ENCODE assay signal across 8 cellular contexts in the genomic region with DNA sequence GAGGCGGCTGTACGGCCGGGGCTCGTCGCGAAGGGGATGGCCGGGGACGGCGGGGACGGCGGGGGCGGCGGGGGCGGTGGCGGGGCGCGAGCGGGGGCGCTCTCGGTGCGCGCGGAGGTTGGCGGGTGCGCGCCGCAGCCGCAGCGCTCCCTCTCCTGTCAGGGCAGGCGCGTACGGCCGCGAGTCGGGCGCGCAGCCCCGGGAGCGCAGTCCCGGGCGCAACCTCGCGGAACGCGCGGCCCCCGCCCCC. TPM values are rescaled to one million over a fixed set of nuclear protein-coding genes. Genes with fewer than 3 reads are reported as not detected.
DNase-seq lines count a peak whose midpoint lies in the region; ATAC-seq and TF ChIP-seq lines count a peak whose summit lies in the region.

No MANE protein-coding gene starts in this region.

- no TSS peak for BruUV-seq in Panc1 (replicated peaks; lab: Mats Ljungman, UMichigan)

- H3K4me1 ChIP-seq in DND-41 (ENCODE audit: insufficient read depth, low read length): peaks cover 26% of the 10 kb centered on the region
- H3K4me1 ChIP-seq in Panc1 (ENCODE audit: control insufficient read depth, insufficient read depth, low read length): peaks cover 17% of the 10 kb centered on the region
- peaks cover 0 to 19% (median 15%) of the 10 kb centered on the region in 4 donors for H3K4me1 ChIP-seq in esophagus muscularis mucosa
- no peaks in the 10 kb centered on the region for H3K4me1 ChIP-seq in rectal smooth muscle tissue (ENCODE audit: control insufficient read depth, insufficient read depth, low read length)

- ATAC-seq in DND-41 (ENCODE audit: insufficient read depth, low read depth): no peak
- ATAC-seq in Panc1: peak; percentile 93; the same call in 1 of the 2 replicates
- no peak for ATAC-seq in activated CD4-positive, CD25-positive, alpha-beta regulatory T cell treated with anti-CD3 and anti-CD28 coated beads, Interleukin-2, amount 50 U/mL, for 24 hours

- peaks cover 4% of the 10 kb centered on the region; the same call in 1 of the 2 replicates for H3K36me3 ChIP-seq in DND-41 (ENCODE audit: insufficient read depth, low read length)
- H3K36me3 ChIP-seq in Panc1 (ENCODE audit: control insufficient read depth, insufficient read depth, low read length): no peaks in the 10 kb centered on the region
- no peaks in the 10 kb centered on the region for H3K36me3 ChIP-seq in esophagus muscularis mucosa
- H3K36me3 ChIP-seq in rectal smooth muscle tissue (ENCODE audit: control insufficient read depth, insufficient read depth, low read length): no peaks in the 10 kb centered on the region

- H3K27me3 ChIP-seq in DND-41 (ENCODE audit: insufficient read depth, low read length, poor library complexity) (no peaks in the 10 kb centered on the region), Panc1 (ENCODE audit: control insufficient read depth, insufficient read depth, low read length) (no peaks in the 10 kb centered on the region; the same call in 1 of the 2 replicates), esophagus muscularis mucosa (peaks cover 0 to 6% (median 0%) of the 10 kb centered on the region in 4 donors), rectal smooth muscle tissue (ENCODE audit: control insufficient read depth, insufficient read depth, low read length) (peaks cover 3% of the 10 kb centered on the region)

- H3K4me3 ChIP-seq in DND-41 (ENCODE audit: low read depth in 1 of 2, low read length in 2 of 2) (peak overlapping the region; percentile 38 to 73; a peak in 3 of 4 replicates), Panc1 (ENCODE audit: low read depth in 2 of 2, low read length in 2 of 2) (peak overlapping the region; percentile 55 to 65), esophagus muscularis mucosa (peak overlapping the region; percentile 69 to 85 (median 80)), rectal smooth muscle tissue (ENCODE audit: low read length) (peak overlapping the region; percentile 70)

- CTCF ChIA-PET in Panc1 (lab: Charles Lee): no interaction called here

- no peak for TF ChIP-seq EP300 in esophagus muscularis mucosa (IDR thresholded peaks at IDR 0.05)

- DNase-seq in DND-41 (no peak), Panc1 (ENCODE audit: low read depth, low spot score) (no peak), esophagus muscularis mucosa (ENCODE audit: extremely low spot score) (no peak), hippocampal formation (lab: John Stamatoyannopoulos, UW) (no peak), hypothalamus (lab: John Stamatoyannopoulos, UW) (no peak), NK-92 (lab: John Stamatoyannopoulos, UW; ENCODE audit: unreplicated experiment) (no peak)

- H3K27ac ChIP-seq in DND-41 (ENCODE audit: low read length) (peak overlapping the region; percentile 56; the same call in 1 of the 2 replicates), Panc1 (ENCODE audit: low read length) (no peak overlapping the region; the same call in 1 of the 2 replicates), esophagus muscularis mucosa (replicated peaks in 1 of 4) (peak overlapping the region; percentile 61 to 79 (median 72)), rectal smooth muscle tissue (ENCODE audit: low read depth, low read length) (no peak overlapping the region)

- peak overlapping the region; percentile 62 for H3K9ac ChIP-seq in DND-41 (ENCODE audit: low read depth, low read length)
- no peak overlapping the region for H3K9ac ChIP-seq in rectal smooth muscle tissue (ENCODE audit: low read length)

- TF ChIP-seq POLR2A in esophagus muscularis mucosa (IDR thresholded peaks at IDR 0.05; ENCODE audit: low read depth): no peak

- TF ChIP-seq CTCF in DND-41 (IDR thresholded peaks at IDR 0.05; ENCODE audit: borderline replicate concordance, extremely low read depth, low read length, poor library complexity, severe bottlenecking): no peak
- TF ChIP-seq CTCF in Panc1 (IDR thresholded peaks at IDR 0.05): no peak; the same call in 1 of the 2 replicates
- TF ChIP-seq CTCF in esophagus muscularis mucosa (IDR thresholded peaks at IDR 0.05): peak in 1 of 3 experiments; percentile 7

- H3K79me2 ChIP-seq in DND-41 (ENCODE audit: insufficient read depth, low read length): peaks cover 3% of the 10 kb centered on the region; the same call in 1 of the 2 replicates

- peak overlapping the region; percentile 80 for H3K4me2 ChIP-seq in DND-41 (ENCODE audit: insufficient read depth, low read length)

- peak overlapping the region; percentile 70 for H2AFZ ChIP-seq in DND-41 (ENCODE audit: low read depth, low read length)

- no CpG with 5 or more reads among the region's 47 CpGs for WGBS in esophagus muscularis mucosa

- POLR2A ChIA-PET in Panc1 (lab: Charles Lee): no interaction called here

- no peaks in the 10 kb centered on the region for H4K20me1 ChIP-seq in DND-41 (ENCODE audit: insufficient read depth, low read length)

- intact Hi-C loops in Panc1 (cut with micrococcal nuclease; ENCODE audit: unreplicated experiment): no loop called here
- intact Hi-C loops in esophagus muscularis mucosa (cut with DNase I): loop anchor here (2.0 to 10.0 kb wide), 2 partner anchors 106 to 494 kb away; a partner anchor contains a TSS

- no peaks in the 10 kb centered on the region for H3K9me3 ChIP-seq in DND-41 (ENCODE audit: insufficient read depth, low read length, severe bottlenecking)
- H3K9me3 ChIP-seq in Panc1 (ENCODE audit: control insufficient read depth, insufficient read depth, low read depth, low read length): no peaks in the 10 kb centered on the region
- no peaks in the 10 kb centered on the region for H3K9me3 ChIP-seq in esophagus muscularis mucosa

- in situ Hi-C loops in Panc1 (cut with HindIII; ENCODE audit: low pct_unique_long_range_greater_than_20kb, low sequenced_read_pairs): no loop called here

RNA-seq across cellular contexts. Expression of a gene that starts 0.3 kb away (rescaled TPM):
- total RNA-seq in Panc1 (2021; ENCODE audit: unreplicated experiment) (4.7 TPM), esophagus muscularis mucosa (1 to 10 TPM in 3 of 4 donors, under 1 TPM in 1; 0.86 to 5.1 (median 2.6) TPM)
- polyA plus RNA-seq in Panc1 (2012; ENCODE audit: insufficient read length): 4.9 TPM

Comparison
In these comparisons a context has a peak if more than half of its experiments do, and no peak if none do; other contexts are left out.
1. H3K27ac ChIP-seq: peak in DND-41 (single experiment) and esophagus muscularis mucosa (4 of 4); none in Panc1 (single experiment) and rectal smooth muscle tissue (single experiment).
2. Peak in every context shown above with its lines, with median percentiles within 50 percentile points of each other: H3K4me3 ChIP-seq.